8 cellular contexts compared by ENCODE assay signal in the genomic region with DNA sequence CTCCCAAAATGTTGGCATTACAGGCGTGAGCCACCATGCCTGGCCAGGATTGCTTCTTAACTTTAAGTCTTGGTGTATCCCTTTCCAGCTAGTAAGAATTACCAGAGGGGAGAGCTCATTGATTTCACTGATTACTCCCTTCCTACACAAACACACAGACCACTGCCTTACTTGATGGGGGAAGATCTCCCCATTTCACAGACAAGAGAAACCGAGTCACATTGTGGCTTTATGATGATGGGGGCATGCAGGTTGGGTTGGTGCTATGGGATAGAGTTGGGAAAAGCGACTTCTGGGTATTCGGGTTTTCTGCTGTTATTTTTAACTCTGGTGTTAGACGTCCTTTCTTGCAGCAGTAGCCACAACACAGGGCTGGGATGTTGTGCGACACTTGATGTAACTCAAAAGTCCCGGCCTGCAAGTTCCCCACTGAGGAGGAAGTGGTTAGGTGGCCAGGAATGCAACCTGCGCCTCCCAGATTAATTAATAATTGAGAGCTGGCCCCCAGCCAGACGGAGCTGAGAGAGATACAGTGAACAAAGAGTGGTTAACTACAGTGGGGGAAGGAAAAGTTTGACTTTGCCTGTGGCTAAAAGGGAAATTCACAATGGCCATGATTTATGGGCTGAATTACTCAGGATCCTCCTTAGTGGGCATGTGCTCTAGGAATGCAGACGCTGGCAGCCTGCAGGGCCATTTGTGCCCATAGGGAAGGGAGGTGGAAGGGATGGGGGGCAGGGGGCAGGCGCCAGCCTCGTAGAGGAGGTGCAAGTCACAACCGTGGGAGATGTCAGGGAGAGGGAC.
DNase-seq lines count a peak whose midpoint lies in the region; ATAC-seq and TF ChIP-seq lines count a peak whose summit lies in the region.

No MANE protein-coding gene starts in this region.

- ATAC-seq in HG03064 (IDR thresholded peaks at IDR 0.05; ENCODE audit: low read depth, unreplicated experiment) (peak; percentile 51), GM18502 (IDR thresholded peaks at IDR 0.05; ENCODE audit: poor library complexity, unreplicated experiment) (no peak)

- H3K4me1 ChIP-seq in left ventricle myocardium inferior: peaks cover 80% of the 10 kb centered on the region
- peaks cover 60% of the 10 kb centered on the region for H3K4me1 ChIP-seq in vagina

- DNase-seq in GM13976 (ENCODE audit: low spot score) (peak; percentile 60), RPMI8226 (peak; percentile 92), left ventricle myocardium inferior (peak; percentile 9), vagina (ENCODE audit: extremely low spot score in 2 of 2) (no peak), SHP77 treated with DMSO at 0.1 percent for 48 hours (lab: John Stamatoyannopoulos, UW) (no peak), H7 (no peak)

- H3K4me3 ChIP-seq in left ventricle myocardium inferior (no peak overlapping the region), vagina (no peak overlapping the region), H7 (ENCODE audit: insufficient read depth, low read depth, low read length) (no peak overlapping the region)

- TF ChIP-seq CTCF in GM13976 (IDR thresholded peaks at IDR 0.05; ENCODE audit: borderline replicate concordance, control extremely low read depth, extremely low read depth, insufficient read depth, missing control alignments) (no peak), left ventricle myocardium inferior (IDR thresholded peaks at IDR 0.05; ENCODE audit: borderline replicate concordance) (no peak), vagina (IDR thresholded peaks at IDR 0.05) (no peak)

- H3K27me3 ChIP-seq in left ventricle myocardium inferior (ENCODE audit: low read depth) (no peaks in the 10 kb centered on the region), vagina (no peaks in the 10 kb centered on the region), H7 (ENCODE audit: control insufficient read depth, insufficient read depth, low read length) (no peaks in the 10 kb centered on the region)

- peak overlapping the region; percentile 93 for H3K27ac ChIP-seq in left ventricle myocardium inferior (replicated peaks)
- H3K27ac ChIP-seq in vagina: peak overlapping the region; percentile 21

- intact Hi-C loops in left ventricle myocardium inferior (cut with micrococcal nuclease): no loop called here
- intact Hi-C loops in vagina (cut with DNase I): no loop called here

- H3K36me3 ChIP-seq in left ventricle myocardium inferior (no peaks in the 10 kb centered on the region), vagina (no peaks in the 10 kb centered on the region), H7 (replicated peaks; ENCODE audit: control insufficient read depth, insufficient read depth, low read length) (no peaks in the 10 kb centered on the region)

- H3K9me3 ChIP-seq in left ventricle myocardium inferior (replicated peaks) (no peaks in the 10 kb centered on the region), vagina (no peaks in the 10 kb centered on the region)

- TF ChIP-seq POLR2A in vagina (IDR thresholded peaks at IDR 0.05): no peak

- in situ Hi-C loops in GM13976 (cut with MboI; ENCODE audit: low sequenced_read_pairs, unreplicated experiment): no loop called here

Comparison
In these comparisons a context has a peak if more than half of its experiments do, and no peak if none do; other contexts are left out.
1. DNase-seq: peak in GM13976 (single experiment), RPMI8226 (single experiment) and left ventricle myocardium inferior (single experiment); none in vagina (0 of 2), SHP77 treated with DMSO at 0.1 percent for 48 hours (single experiment) and H7 (single experiment).